Comparison of ENCODE assay signal across 20 cellular contexts in genomic region chr3:44467241-44467640, GRCh38.
"Had no signal": no experiment of that assay in that cellular context is flagged by ENCODE, and none has a peak within 500 bp of the region (broad histone marks: within the 10 kb centered on the region; RNA-seq: fewer than 3 reads in every experiment).

No MANE protein-coding gene starts in this region.

- H3K27ac Mint-ChIP-seq: naive B cell had no signal

- H3K36me3 ChIP-seq: ovary had no signal

- H3K27me3 Mint-ChIP-seq: naive B cell had no signal

- H2AFZ ChIP-seq: hepatocyte had no signal

- H3K27ac ChIP-seq: epithelial cell of prostate, esophagus muscularis mucosa, hepatocyte, neutrophil, ovary, upper lobe of left lung had no signal

- H3K9me3 ChIP-seq: esophagus muscularis mucosa, neutrophil, ovary, upper lobe of left lung, vagina had no signal

- H3K4me2 ChIP-seq: hepatocyte had no signal

- FAIRE-seq: endometrium, small intestine had no signal

- ATAC-seq: left colon, left ventricle myocardium superior, right cardiac atrium had no signal

- DNase-seq: cortex of kidney; effector memory CD4-positive, alpha-beta T cell; head of caudate nucleus; left colon; left ventricle myocardium superior; mesenchymal stem cell; naive B cell; ovary; right cardiac atrium; small intestine; stimulated activated CD4-positive, alpha-beta T cell treated with anti-CD3 and anti-CD28 coated beads, Interleukin-2, amount 100 ng/mL, for 48 hours; stimulated activated naive CD4-positive, alpha-beta T cell treated with Interleukin-2 at 50 U/mL for 16 hours; upper lobe of left lung had no signal

- H3K4me3 Mint-ChIP-seq: naive B cell had no signal

- H3K9me3 Mint-ChIP-seq: naive B cell had no signal

- H3K27me3 ChIP-seq: esophagus muscularis mucosa, hepatocyte, neutrophil, ovary, upper lobe of left lung, vagina had no signal

- H3K4me3 ChIP-seq: esophagus muscularis mucosa, hepatocyte, lung, ovary, upper lobe of left lung, vagina had no signal
